In genomic region chr18:48834421-48835011, GRCh38 we compare ENCODE assay signal across 8 cellular contexts.
DNase-seq lines count a peak whose midpoint lies in the region; ATAC-seq and TF ChIP-seq lines count a peak whose summit lies in the region.

No MANE protein-coding gene starts in this region.

- no CpG with 5 or more reads among the region's 18 CpGs for WGBS in mesendoderm (ENCODE audit: extremely low coverage, insufficient coverage, low lambda C conversion rate)

- H4K20me1 ChIP-seq in DND-41 (ENCODE audit: insufficient read depth, low read length): no peaks in the 10 kb centered on the region

- no peak overlapping the region for H3K9ac ChIP-seq in DND-41 (ENCODE audit: low read depth, low read length)
- no peak overlapping the region for H3K9ac ChIP-seq in mesendoderm (ENCODE audit: low read length)

- H3K4me1 ChIP-seq in DND-41 (ENCODE audit: insufficient read depth, low read length) (peaks cover 6% of the 10 kb centered on the region; the same call in 1 of the 2 replicates), mesendoderm (ENCODE audit: control insufficient read depth, low read depth, low read length) (peaks cover 11% of the 10 kb centered on the region)

- H3K4ac ChIP-seq in mesendoderm (ENCODE audit: low read depth, low read length): no peak overlapping the region

- peak; percentile 31; the same call in 1 of the 3 replicates for ATAC-seq in DND-41 (ENCODE audit: insufficient read depth, low read depth)
- ATAC-seq in GM21723 (IDR thresholded peaks at IDR 0.05; ENCODE audit: unreplicated experiment): peak; percentile 57

- H3K9me3 ChIP-seq in DND-41 (ENCODE audit: insufficient read depth, low read length, severe bottlenecking): no peaks in the 10 kb centered on the region

- no peaks in the 10 kb centered on the region for H3K79me1 ChIP-seq in mesendoderm (ENCODE audit: low read length)

- H3K27me3 ChIP-seq in DND-41 (ENCODE audit: insufficient read depth, low read length, poor library complexity) (no peaks in the 10 kb centered on the region), mesendoderm (ENCODE audit: insufficient read depth, low read length, poor library complexity) (no peaks in the 10 kb centered on the region)

- H3K27ac ChIP-seq in DND-41 (ENCODE audit: low read length) (no peak overlapping the region), mesendoderm (ENCODE audit: low read depth, low read length) (peak overlapping the region; percentile 35)

- no peak overlapping the region for H4K8ac ChIP-seq in mesendoderm (ENCODE audit: low read depth, low read length)

- no peak overlapping the region for H2AFZ ChIP-seq in DND-41 (ENCODE audit: low read depth, low read length)

- H2BK5ac ChIP-seq in mesendoderm (ENCODE audit: low read length): no peak overlapping the region

- H3K36me3 ChIP-seq in DND-41 (ENCODE audit: insufficient read depth, low read length) (no peaks in the 10 kb centered on the region), mesendoderm (ENCODE audit: control insufficient read depth, insufficient read depth, low read length) (no peaks in the 10 kb centered on the region)

- no peak overlapping the region for H2BK120ac ChIP-seq in mesendoderm (ENCODE audit: low read depth, low read length)

- no peak overlapping the region for H2AK5ac ChIP-seq in mesendoderm (ENCODE audit: low read length)

- no peak for DNase-seq in DND-41
- peak; percentile 92 to 94 for DNase-seq in Kasumi-1 (lab: John Stamatoyannopoulos, UW)
- peak; percentile 71 to 83 for DNase-seq in activated CD4-positive, alpha-beta T cell treated with anti-CD3 and anti-CD28 coated beads for 4 hours
- peak; percentile 93 for DNase-seq in choroid plexus epithelial cell (ENCODE audit: low read depth)
- DNase-seq in mesendoderm: peak; percentile 93
- peak; percentile 83 for DNase-seq in stimulated activated CD8-positive, alpha-beta memory T cell treated with anti-CD3 and anti-CD28 coated beads, Interleukin-4, amount 100 ng/mL, for 48 hours
- DNase-seq in NCI-H2171 (lab: John Stamatoyannopoulos, UW): no peak

- peak overlapping the region; percentile 1 for H3K56ac ChIP-seq in mesendoderm (ENCODE audit: low read length)

- H4K5ac ChIP-seq in mesendoderm (ENCODE audit: low read length): no peak overlapping the region

- no peak overlapping the region for H3K23ac ChIP-seq in mesendoderm (ENCODE audit: low read length)

- no peaks in the 10 kb centered on the region for H3K79me2 ChIP-seq in DND-41 (ENCODE audit: insufficient read depth, low read length)
- no peaks in the 10 kb centered on the region for H3K79me2 ChIP-seq in mesendoderm (ENCODE audit: control insufficient read depth, insufficient read depth, low read length)

- no peak overlapping the region for H3K18ac ChIP-seq in mesendoderm (ENCODE audit: low read length)

- H3K4me3 ChIP-seq in DND-41 (ENCODE audit: low read depth in 1 of 2, low read length in 2 of 2) (no peak overlapping the region), choroid plexus epithelial cell (ENCODE audit: low read depth, low read length) (no peak overlapping the region), mesendoderm (ENCODE audit: low read length) (no peak overlapping the region)

- no peak overlapping the region for H2BK15ac ChIP-seq in mesendoderm (replicated peaks; ENCODE audit: low read depth)

- TF ChIP-seq CTCF in DND-41 (IDR thresholded peaks at IDR 0.05; ENCODE audit: borderline replicate concordance, extremely low read depth, low read length, poor library complexity, severe bottlenecking) (no peak), choroid plexus epithelial cell (conservative IDR thresholded peaks at IDR 0.05; ENCODE audit: low read depth, low read length) (no peak)

- H3K4me2 ChIP-seq in DND-41 (ENCODE audit: insufficient read depth, low read length): no peak overlapping the region
- no peak overlapping the region for H3K4me2 ChIP-seq in mesendoderm (ENCODE audit: low read length)

Comparison
In these comparisons a context has a peak if more than half of its experiments do, and no peak if none do; other contexts are left out.
1. DNase-seq: peak in Kasumi-1 (2 of 2), activated CD4-positive, alpha-beta T cell treated with anti-CD3 and anti-CD28 coated beads for 4 hours (2 of 2), choroid plexus epithelial cell (single experiment), mesendoderm (single experiment) and stimulated activated CD8-positive, alpha-beta memory T cell treated with anti-CD3 and anti-CD28 coated beads, Interleukin-4, amount 100 ng/mL, for 48 hours (single experiment); none in DND-41 (single experiment) and NCI-H2171 (single experiment).